ENCODE assay signal across 10 cellular contexts in the genomic region with DNA sequence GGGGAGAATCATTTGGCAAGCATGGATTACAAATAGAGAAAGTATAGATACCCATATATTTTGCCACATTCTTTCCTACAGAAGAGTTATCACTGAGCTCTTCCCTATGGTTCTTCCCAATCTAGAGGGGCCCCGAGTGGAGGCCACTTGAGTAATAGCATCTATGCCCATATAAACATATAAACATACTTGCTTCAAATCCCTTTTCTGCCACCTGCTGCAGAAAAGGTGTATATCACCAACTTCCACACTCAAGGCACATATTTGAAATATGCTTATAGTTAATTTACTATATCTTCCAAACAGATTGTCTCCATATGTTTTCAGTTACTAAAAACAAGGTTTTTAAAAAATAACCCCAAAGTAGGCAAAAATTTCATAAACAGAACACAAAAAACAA.
DNase-seq lines count a peak whose midpoint lies in the region; ATAC-seq, FAIRE-seq and TF ChIP-seq lines count a peak whose summit lies in the region.
"Had no signal": no experiment of that assay in that cellular context is flagged by ENCODE, and none has a peak within 500 bp of the region (broad histone marks: within the 10 kb centered on the region; RNA-seq: fewer than 3 reads in every experiment).

No MANE protein-coding gene starts in this region.

- peaks cover 13% of the 10 kb centered on the region; the same call in 1 of the 2 replicates for H3F3A ChIP-seq in PC-9 (ENCODE audit: insufficient read depth, low read depth)

- H3K27ac Mint-ChIP-seq in H9 = no peak overlapping the region

- WGBS in A549 (ENCODE audit: missing lambda C conversion rate) = 52% methylated on average over 1 of the region's 1 CpG
- WGBS in H9 (ENCODE audit: extremely low coverage, insufficient read length, low lambda C conversion rate) = no CpG with 5 or more reads among the region's 1 CpG

- no peak overlapping the region for H4K91ac ChIP-seq in H9 (ENCODE audit: insufficient read length, low read depth, low read length)

- no peaks in the 10 kb centered on the region for H3K79me1 ChIP-seq in H9 (ENCODE audit: insufficient read depth, low read depth, low read length, poor library complexity, severe bottlenecking)

- in situ Hi-C loops in gastrocnemius medialis (cut with MboI; ENCODE audit: low sequenced_read_pairs in 4 of 4) = no loop called here

- H4K20me1 ChIP-seq in PC-9 (ENCODE audit: insufficient read depth) (no peaks in the 10 kb centered on the region), H9 (ENCODE audit: control insufficient read depth, insufficient read depth, insufficient read length) (no peaks in the 10 kb centered on the region)

- H3T11ph ChIP-seq in H9 (ENCODE audit: low read length) = no peak overlapping the region

- no peaks in the 10 kb centered on the region for H3K27me3 ChIP-seq in PC-9 (ENCODE audit: insufficient read depth, low read depth)
- no peaks in the 10 kb centered on the region for H3K27me3 ChIP-seq in gastrocnemius medialis
- no peaks in the 10 kb centered on the region for H3K27me3 ChIP-seq in H9 (ENCODE audit: insufficient read depth, low read length)
- H3K27me3 ChIP-seq: left lung, MG63 had no signal

- DNase-seq in A549 (ENCODE audit: low read depth in 1 of 2, low spot score in 1 of 2) = peak in 1 of 2 experiments; percentile 31
- DNase-seq in D721Med (ENCODE audit: insufficient read length, low spot score) = no peak
- DNase-seq in PC-9 = no peak
- DNase-seq in epithelial cell of prostate (ENCODE audit: low read depth, low spot score) = no peak
- no peak for DNase-seq in gastrocnemius medialis
- DNase-seq in H9 = no peak
- DNase-seq in activated CD4-positive, CD25-positive, alpha-beta regulatory T cell (lab: John Stamatoyannopoulos, UW) = no peak
- no peak for DNase-seq in NCI-H1694 treated with DMSO at 0.1 percent for 48 hours (lab: John Stamatoyannopoulos, UW)
- DNase-seq: left lung, MG63 had no signal

- TF ChIP-seq CTCF in A549 (IDR thresholded peaks at IDR 0.05) = 0 out of 3 replicates have a peak, but pooled peaks have one; percentile 17
- TF ChIP-seq CTCF in D721Med (IDR thresholded peaks at IDR 0.05; ENCODE audit: insufficient read depth, missing control alignments) = peak; percentile 24
- TF ChIP-seq CTCF in PC-9 (conservative IDR thresholded peaks at IDR 0.05) = no peak; the same call in 1 of the 2 replicates
- no peak for TF ChIP-seq CTCF in gastrocnemius medialis (IDR thresholded peaks at IDR 0.05 in 4 of 5, conservative IDR thresholded peaks at IDR 0.05 in 1 of 5)
- no peak; the same call in 2 of the 3 replicates for TF ChIP-seq CTCF in H9 (conservative IDR thresholded peaks at IDR 0.05)

- H2BK5ac ChIP-seq in H9 (ENCODE audit: insufficient read length, low read length) = no peak overlapping the region

- H3K4me3 ChIP-seq in A549 (no peak overlapping the region), PC-9 (no peak overlapping the region), gastrocnemius medialis (no peak overlapping the region)
- H3K4me3 ChIP-seq: left lung, MG63 had no signal

- H3K27me3 Mint-ChIP-seq in H9 (ENCODE audit: low read depth) = no peaks in the 10 kb centered on the region; the same call in 1 of the 2 replicates

- no peak overlapping the region for H3K14ac ChIP-seq in H9 (ENCODE audit: insufficient read depth, low read length)

- H4K8ac ChIP-seq in H9 (replicated peaks; ENCODE audit: insufficient read length, low read depth, low read length) = no peak overlapping the region

- no peak overlapping the region for H2BK20ac ChIP-seq in H9 (ENCODE audit: low read depth, low read length, poor library complexity, severe bottlenecking)

- H3K9ac ChIP-seq in H9 (ENCODE audit: extremely low read depth, insufficient read length, low read length) = no peak overlapping the region

- FAIRE-seq in A549 (lab: Jason Lieb, UNC) = peak; percentile 91
- no peak for FAIRE-seq in D721Med (lab: Jason Lieb, UNC)

- peak overlapping the region in 1 of 2 experiments; percentile 41; a peak in 3 of 6 replicates for H3K27ac ChIP-seq in A549
- H3K27ac ChIP-seq in PC-9 = 0 out of 2 replicates have a peak overlapping the region, but pooled peaks have one; percentile 19
- H3K27ac ChIP-seq in epithelial cell of prostate = peak overlapping the region; percentile 46
- no peak overlapping the region for H3K27ac ChIP-seq in gastrocnemius medialis
- no peak overlapping the region for H3K27ac ChIP-seq in H9 (ENCODE audit: insufficient read length, low read depth, low read length)
- H3K27ac ChIP-seq: left lung had no signal

- 0 out of 5 replicates have a peak, but pooled peaks have one; percentile 11 to 23 for TF ChIP-seq RAD21 in A549 (conservative IDR thresholded peaks at IDR 0.05 in 1 of 2, IDR thresholded peaks at IDR 0.05 in 1 of 2)

- no TSS peak for BruUV-seq in PC-9 (replicated peaks; lab: Mats Ljungman, UMichigan)

- H3K36me3 Mint-ChIP-seq in H9 (ENCODE audit: insufficient read depth in 1 of 3, low read depth in 3 of 3) = peaks cover 61 to 88% (median 82%) of the 10 kb centered on the region in 3 experiments

- H3K4me2 ChIP-seq in A549 = peak overlapping the region; percentile 26; the same call in 2 of the 3 replicates
- H3K4me2 ChIP-seq in PC-9 = no peak overlapping the region
- H3K4me2 ChIP-seq in H9 (ENCODE audit: insufficient read depth, insufficient read length, low read length) = no peak overlapping the region

- intact Hi-C loops in PC-9 (cut with micrococcal nuclease; ENCODE audit: unreplicated experiment) (no loop called here), gastrocnemius medialis (cut with DNase I; ENCODE audit: low total_unique reads) (loop anchor here (10.0 kb wide), 1 partner anchor 329 kb away; no protein-coding TSS in a partner anchor)

- H3K36me3 ChIP-seq in PC-9 (ENCODE audit: low read depth) = 0 out of 2 replicates have a peak, but pooled peaks cover 10% of the 10 kb centered on the region
- no peaks in the 10 kb centered on the region for H3K36me3 ChIP-seq in gastrocnemius medialis
- H3K36me3 ChIP-seq: left lung had no signal

- peaks cover 75% of the 10 kb centered on the region for H3K4me1 ChIP-seq in A549
- H3K4me1 ChIP-seq in PC-9 (replicated peaks; ENCODE audit: insufficient read depth) = peaks cover 21% of the 10 kb centered on the region; the same call in 1 of the 2 replicates
- H3K4me1 ChIP-seq in gastrocnemius medialis = no peaks in the 10 kb centered on the region
- no peaks in the 10 kb centered on the region for H3K4me1 ChIP-seq in H9 (ENCODE audit: insufficient read depth, low read length)
- H3K4me1 ChIP-seq: left lung had no signal

- H3K4me1 Mint-ChIP-seq in H9 = peaks cover 15 to 33% of the 10 kb centered on the region in 2 experiments

- ATAC-seq in A549 (peak; percentile 44 to 59; a peak in 5 of 6 replicates), gastrocnemius medialis (no peak)
- ATAC-seq: left lung had no signal

- TF ChIP-seq POLR2A in A549 (IDR thresholded peaks at IDR 0.05; ENCODE audit: low read length) (no peak), gastrocnemius medialis (IDR thresholded peaks at IDR 0.05) (no peak)

- no peak overlapping the region for H4K5ac ChIP-seq in H9 (ENCODE audit: insufficient read length, low read depth, low read length)

- no peak overlapping the region for H3K18ac ChIP-seq in H9 (ENCODE audit: insufficient read length, low read depth, low read length)

- H3K9me3 ChIP-seq in A549 (no peaks in the 10 kb centered on the region), PC-9 (ENCODE audit: insufficient read depth, low read depth) (no peaks in the 10 kb centered on the region), gastrocnemius medialis (no peaks in the 10 kb centered on the region), H9 (ENCODE audit: control insufficient read depth, low read depth, low read length) (no peaks in the 10 kb centered on the region)
- H3K9me3 ChIP-seq: left lung, MG63 had no signal

- H3K23ac ChIP-seq in H9 (ENCODE audit: insufficient read length, low read depth, low read length) = no peak overlapping the region

- CTCF ChIA-PET in A549 (lab: Yijun Ruan, JAX) = interaction anchor here (0.9 to 2.4 kb wide), 5 partner anchors 15 to 533 kb away, joined by 3 to 7 read pairs (median 5); no protein-coding TSS in a partner anchor
- CTCF ChIA-PET in PC-9 (lab: Charles Lee) = interaction anchor here (0.6 kb wide), 1 partner anchor 15 kb away, joined by 4 read pairs; no protein-coding TSS in a partner anchor

- no peaks in the 10 kb centered on the region for H3K9me2 ChIP-seq in PC-9 (ENCODE audit: insufficient read depth)

- no peak overlapping the region for H2BK15ac ChIP-seq in H9 (ENCODE audit: low read depth, low read length)

- H3K56ac ChIP-seq in H9 (ENCODE audit: insufficient read length, low read depth, low read length) = no peak overlapping the region

- POLR2A ChIA-PET in A549 (lab: Yijun Ruan, JAX) (interaction anchor here (1.4 kb wide), 1 partner anchor 533 kb away, joined by 4 read pairs; no protein-coding TSS in a partner anchor), PC-9 (lab: Charles Lee; ENCODE audit: unreplicated experiment) (no interaction called here)

- no peak overlapping the region for H2BK120ac ChIP-seq in H9 (ENCODE audit: low read depth, low read length, poor library complexity, severe bottlenecking)

- no peak overlapping the region for H2BK12ac ChIP-seq in H9 (ENCODE audit: insufficient read length, low read depth, low read length)

- no peak for TF ChIP-seq EP300 in A549 (IDR thresholded peaks at IDR 0.05)

- no peak overlapping the region for H3K4me3 Mint-ChIP-seq in H9

- peaks cover 38 to 56% of the 10 kb centered on the region in 2 experiments for H3K9me3 Mint-ChIP-seq in H9

- H3K79me2 ChIP-seq in PC-9 (ENCODE audit: low read depth) (peaks cover 95% of the 10 kb centered on the region), H9 (ENCODE audit: insufficient read depth, low read length) (peaks cover 51% of the 10 kb centered on the region)

- H3K23me2 ChIP-seq in H9 (ENCODE audit: insufficient read length, low read depth, low read length, poor library complexity, severe bottlenecking) = no peaks in the 10 kb centered on the region

- no peak overlapping the region for H2AFZ ChIP-seq in PC-9
- no peak overlapping the region for H2AFZ ChIP-seq in H9 (ENCODE audit: low read length)

- no peak overlapping the region for H3K4ac ChIP-seq in H9 (ENCODE audit: low read depth, low read length)

- H2AK5ac ChIP-seq in H9 (ENCODE audit: insufficient read length, low read length) = no peak overlapping the region

TF ChIP-seq in A549, 52 proteins besides CTCF, POLR2A, EP300 and RAD21:
- peak; percentile 27; the same call in 1 of the 3 replicates for TF ChIP-seq SMC3 (IDR thresholded peaks at IDR 0.05)
- no peak for TF ChIP-seq HEYL (CRISPR knock-in tag; IDR thresholded peaks at IDR 0.05)

Comparison
In these comparisons a context has a peak if more than half of its experiments do, and no peak if none do; other contexts are left out.
1. ATAC-seq: peak in A549 (2 of 2); none in gastrocnemius medialis (0 of 2).
2. H3K27ac ChIP-seq: peak in PC-9 (single experiment) and epithelial cell of prostate (single experiment); none in gastrocnemius medialis (0 of 4) and H9 (single experiment).
3. CTCF ChIP-seq: peak in A549 (single experiment) and D721Med (single experiment); none in PC-9 (single experiment), gastrocnemius medialis (0 of 5) and H9 (single experiment).